Comparison of ENCODE assay signal across 8 cellular contexts in genomic region chr6:106325336-106326178, GRCh38. TPM values are rescaled to one million over a fixed set of nuclear protein-coding genes. Genes with fewer than 3 reads are reported as not detected.
DNase-seq lines count a peak whose midpoint lies in the region; ATAC-seq and FAIRE-seq lines count a peak whose summit lies in the region.

Gene ATG5, minus strand, starts transcription at chr6:106325760. Its CDS starts 9,552 bp downstream, at chr6:106316208.

- H3K36me3 Mint-ChIP-seq in activated T-cell treated with anti-CD3 and anti-CD28 coated beads, Interleukin-2, amount 50 U/mL, for 72 hours (ENCODE audit: insufficient read depth in 2 of 2) = peaks cover 2 to 5% of the 10 kb centered on the region in 2 donors

- H3K4me1 Mint-ChIP-seq in activated T-cell treated with anti-CD3 and anti-CD28 coated beads, Interleukin-2, amount 50 U/mL, for 72 hours (ENCODE audit: low read depth) = peaks cover 38% of the 10 kb centered on the region

- ATAC-seq in GM21786 (IDR thresholded peaks at IDR 0.05; ENCODE audit: unreplicated experiment) (peak; percentile 93), esophagus mucosa (peak; percentile 97)
- peak; percentile 95 to 97 for ATAC-seq in activated T-cell treated with anti-CD3 and anti-CD28 coated beads, Interleukin-2, amount 50 U/mL, for 72 hours (replicated peaks in 1 of 2)

- H3K27me3 Mint-ChIP-seq in activated T-cell treated with anti-CD3 and anti-CD28 coated beads, Interleukin-2, amount 50 U/mL, for 72 hours (ENCODE audit: low read depth) = peaks cover 24% of the 10 kb centered on the region

- H3K9me3 Mint-ChIP-seq in activated T-cell treated with anti-CD3 and anti-CD28 coated beads, Interleukin-2, amount 50 U/mL, for 72 hours = no peaks in the 10 kb centered on the region

- peak within 1 kb of the TSS; percentile 71 for H3K9ac ChIP-seq in muscle layer of colon (ENCODE audit: low read length)

- H3K36me3 ChIP-seq in KOPT-K1 (ENCODE audit: insufficient read depth, low read length) (no peaks in the 10 kb centered on the region), muscle layer of colon (ENCODE audit: insufficient read depth, low read length) (no peaks in the 10 kb centered on the region)

- peaks cover 13% of the 10 kb centered on the region for H3K4me1 ChIP-seq in muscle layer of colon (ENCODE audit: insufficient read depth, low read length)

- peak within 1 kb of the TSS; percentile 94 for H3K27ac Mint-ChIP-seq in activated T-cell treated with anti-CD3 and anti-CD28 coated beads, Interleukin-2, amount 50 U/mL, for 72 hours

- FAIRE-seq in RCC 7860 (lab: Jason Lieb, UNC) = peak; percentile 79

- H3K27ac ChIP-seq in KOPT-K1 (ENCODE audit: low read depth, low read length, poor library complexity, severe bottlenecking) (peak within 1 kb of the TSS; percentile 84), muscle layer of colon (ENCODE audit: low read depth, low read length) (peak within 1 kb of the TSS; percentile 94)

- H3K9me3 ChIP-seq in KOPT-K1 (ENCODE audit: insufficient read depth, low read length, poor library complexity, severe bottlenecking) (no peaks in the 10 kb centered on the region), muscle layer of colon (ENCODE audit: low read length) (no peaks in the 10 kb centered on the region)

- H3K27me3 ChIP-seq in muscle layer of colon (ENCODE audit: control insufficient read depth in 1 of 2, insufficient read depth in 2 of 2, low read length in 2 of 2) = no peaks in the 10 kb centered on the region

- peak within 1 kb of the TSS; percentile 72 to 100 for H3K4me3 ChIP-seq in muscle layer of colon (ENCODE audit: low read depth in 1 of 2, low read length in 2 of 2)

- DNase-seq in DMS79 (lab: John Stamatoyannopoulos, UW) (peak; percentile 98), RCC 7860 (ENCODE audit: low spot score) (peak; percentile 96)
- DNase-seq in activated T-cell treated with anti-CD3 and anti-CD28 coated beads, Interleukin-2, amount 50 U/mL, for 72 hours = peak; percentile 99 to 100
- DNase-seq in stimulated activated CD8-positive, alpha-beta memory T cell treated with anti-CD3 and anti-CD28 coated beads, Interleukin-7, amount 100 ng/mL, for 24 hours (ENCODE audit: low read depth) = peak; percentile 100

- peak within 1 kb of the TSS; percentile 95 to 100 for H3K4me3 Mint-ChIP-seq in activated T-cell treated with anti-CD3 and anti-CD28 coated beads, Interleukin-2, amount 50 U/mL, for 72 hours

RNA-seq across cellular contexts. Expression of gene ATG5, which starts in this region (rescaled TPM):
- total RNA-seq in activated T-cell treated with anti-CD3 and anti-CD28 coated beads, Interleukin-2, amount 50 U/mL, for 72 hours = 10 to 100 TPM; 32.1 to 38.4 TPM
- total RNA-seq in esophagus mucosa = 19.9 TPM

Comparison
In these comparisons a context has a peak if more than half of its experiments do, and no peak if none do; other contexts are left out.
1. Peak in every context shown above with its lines: DNase-seq, ATAC-seq, H3K4me3 ChIP-seq and H3K27ac ChIP-seq.